21 cellular contexts compared by ENCODE assay signal in genomic region chr20:25289886-25290597, GRCh38. TPM values are rescaled to one million over a fixed set of nuclear protein-coding genes. Genes with fewer than 3 reads are reported as not detected.
A peak's percentile ranks its signal among the peaks of the same experiment; 100 is the strongest.
DNase-seq lines count a peak whose midpoint lies in the region; TF ChIP-seq lines count a peak whose summit lies in the region.
"Had no signal": no experiment of that assay in that cellular context is flagged by ENCODE, and none has a peak within 500 bp of the region (broad histone marks: within the 10 kb centered on the region; RNA-seq: fewer than 3 reads in every experiment).

No MANE protein-coding gene starts in this region.

- BruUV-seq in Caco-2 (replicated peaks; lab: Mats Ljungman, UMichigan), result no TSS peak

- H3K9me3 Mint-ChIP-seq in Caco-2 (ENCODE audit: unreplicated experiment) (no peaks in the 10 kb centered on the region), glutamatergic neuron (ENCODE audit: unreplicated experiment) (peaks cover 39% of the 10 kb centered on the region), nephron progenitor cell (no peaks in the 10 kb centered on the region)
- H3K9me3 Mint-ChIP-seq: CD4-positive, alpha-beta memory T cell; stimulated activated naive CD8-positive, alpha-beta T cell treated with anti-CD3 and anti-CD28 coated beads, Interleukin-15, Interleukin-2, amounts not matched to agents 100 ng/mL and 50 ng/mL, for 24 hours had no signal

- TF ChIP-seq CTCF in Caco-2 (IDR thresholded peaks at IDR 0.05; ENCODE audit: insufficient read depth in 1 of 2, low read depth in 1 of 2, low read length in 1 of 2, severe bottlenecking in 1 of 2, unreplicated experiment in 1 of 2), result no peak
- TF ChIP-seq CTCF in RWPE1 (conservative IDR thresholded peaks at IDR 0.05; ENCODE audit: low read depth), result no peak
- no peak for TF ChIP-seq CTCF in glutamatergic neuron (IDR thresholded peaks at IDR 0.05; ENCODE audit: partially characterized antibody, unreplicated experiment)
- no peak for TF ChIP-seq CTCF in nephron progenitor cell (IDR thresholded peaks at IDR 0.05)

- H3K27ac Mint-ChIP-seq in Caco-2 (ENCODE audit: unreplicated experiment) (peak overlapping the region; percentile 16), glutamatergic neuron (ENCODE audit: unreplicated experiment) (peak overlapping the region; percentile 39), nephron progenitor cell (peak overlapping the region; percentile 95)
- H3K27ac Mint-ChIP-seq: neural progenitor cell; stimulated activated naive CD8-positive, alpha-beta T cell treated with anti-CD3 and anti-CD28 coated beads, Interleukin-15, Interleukin-2, amounts not matched to agents 100 ng/mL and 50 ng/mL, for 24 hours had no signal

- intact Hi-C loops in Caco-2 (cut with micrococcal nuclease; ENCODE audit: unreplicated experiment), result loop anchor here (5.0 to 10.0 kb wide), 2 partner anchors 112 to 285 kb away; no protein-coding TSS in a partner anchor

- H3K27me3 ChIP-seq in Caco-2 (replicated peaks; ENCODE audit: control insufficient read depth, insufficient read depth, low read length), result no peaks in the 10 kb centered on the region
- H3K27me3 ChIP-seq: neural progenitor cell, tibial artery had no signal

- peak overlapping the region; percentile 73; the same call in 1 of the 2 replicates for H3K27ac ChIP-seq in RWPE1
- H3K27ac ChIP-seq: neural progenitor cell had no signal

- POLR2A ChIA-PET in Caco-2 (lab: Charles Lee), result no interaction called here
- POLR2A ChIA-PET in RWPE1 (lab: Yijun Ruan, JAX; ENCODE audit: low non-redundant PET), result interaction anchor here (0.8 kb wide), 1 partner anchor 1622 kb away, joined by 4 read pairs; no protein-coding TSS in a partner anchor

- H3K4me1 Mint-ChIP-seq in Caco-2 (ENCODE audit: low read depth, unreplicated experiment) (no peaks in the 10 kb centered on the region), glutamatergic neuron (ENCODE audit: low read depth, unreplicated experiment) (peaks cover 10% of the 10 kb centered on the region), nephron progenitor cell (peaks cover 17% of the 10 kb centered on the region)
- H3K4me1 Mint-ChIP-seq: neural progenitor cell had no signal

- H3K4me1 ChIP-seq in Caco-2, result no peaks in the 10 kb centered on the region
- H3K4me1 ChIP-seq: HAP-1, neural progenitor cell had no signal

- H3K36me3 ChIP-seq in Caco-2 (ENCODE audit: control insufficient read depth, insufficient read depth, low read length), result no peaks in the 10 kb centered on the region; the same call in 1 of the 2 replicates
- H3K36me3 ChIP-seq: neural progenitor cell had no signal

- DNase-seq in Caco-2 (no peak), RWPE1 (ENCODE audit: low spot score) (no peak), glutamatergic neuron (peak; percentile 1), nephron progenitor cell (no peak), AG20443 (ENCODE audit: low spot score) (no peak), iPS-NIHi7 (ENCODE audit: extremely low spot score) (no peak), SKM-1 (lab: John Stamatoyannopoulos, UW; ENCODE audit: unreplicated experiment) (no peak), NCI-H2196 treated with DMSO at 0.1 percent for 48 hours (lab: John Stamatoyannopoulos, UW; ENCODE audit: unreplicated experiment) (no peak)
- DNase-seq: activated CD4-positive, CD25-positive, alpha-beta regulatory T cell treated with anti-CD3 and anti-CD28 coated beads, Interleukin-2, amount 50 U/mL, for 72 hours; midbrain; NCI-H1694; NCI-H2171; NCI-H69; SHP77; stimulated activated CD4-positive, alpha-beta T cell treated with anti-CD3 and anti-CD28 coated beads, Interleukin-4, amount 100 ng/mL, for 24 hours; tibial artery had no signal

- H3K4me3 Mint-ChIP-seq in Caco-2 (ENCODE audit: unreplicated experiment) (no peak overlapping the region), glutamatergic neuron (ENCODE audit: unreplicated experiment) (no peak overlapping the region), nephron progenitor cell (no peak overlapping the region)
- H3K4me3 Mint-ChIP-seq: activated naive CD8-positive, alpha-beta T cell; CD4-positive, alpha-beta memory T cell; neural progenitor cell; stimulated activated naive CD8-positive, alpha-beta T cell treated with anti-CD3 and anti-CD28 coated beads, Interleukin-15, Interleukin-2, amounts not matched to agents 100 ng/mL and 50 ng/mL, for 24 hours had no signal

- no peaks in the 10 kb centered on the region for H3K9me3 ChIP-seq in Caco-2
- H3K9me3 ChIP-seq: HAP-1, tibial artery had no signal

- H3K36me3 Mint-ChIP-seq in Caco-2 (ENCODE audit: insufficient read depth, unreplicated experiment) (peaks cover 61% of the 10 kb centered on the region), glutamatergic neuron (ENCODE audit: unreplicated experiment) (peaks cover 18% of the 10 kb centered on the region), nephron progenitor cell (ENCODE audit: low read depth) (peaks cover 42% of the 10 kb centered on the region)

- H3K4me3 ChIP-seq in Caco-2 (ENCODE audit: low read depth, low read length), result no peak overlapping the region
- H3K4me3 ChIP-seq: HAP-1, neural progenitor cell, tibial artery had no signal

- CTCF ChIA-PET in Caco-2 (lab: Charles Lee) (interaction anchor here (0.6 kb wide), 1 partner anchor 197 kb away, joined by 3 read pairs; no protein-coding TSS in a partner anchor), RWPE1 (lab: Yijun Ruan, JAX) (interaction anchor here (1.2 kb wide), 1 partner anchor 9 kb away, joined by 4 read pairs; no protein-coding TSS in a partner anchor)

- H3K27me3 Mint-ChIP-seq in Caco-2 (ENCODE audit: insufficient read depth, unreplicated experiment) (no peaks in the 10 kb centered on the region), glutamatergic neuron (ENCODE audit: unreplicated experiment) (peaks cover 34% of the 10 kb centered on the region), nephron progenitor cell (ENCODE audit: low read depth, poor library complexity) (peaks cover 2% of the 10 kb centered on the region)
- H3K27me3 Mint-ChIP-seq: activated naive CD8-positive, alpha-beta T cell; CD4-positive, alpha-beta memory T cell; stimulated activated naive CD8-positive, alpha-beta T cell treated with anti-CD3 and anti-CD28 coated beads, Interleukin-15, Interleukin-2, amounts not matched to agents 100 ng/mL and 50 ng/mL, for 24 hours had no signal

RNA-seq across cellular contexts. Expression of gene PYGB, which starts 42.2 kb away (rescaled TPM):
- total RNA-seq in Caco-2 (2022) (67.9 and 78.9 TPM in 2 replicates), glutamatergic neuron (ENCODE audit: unreplicated experiment) (295 TPM)

Comparison
In these comparisons a context has a peak if more than half of its experiments do, and no peak if none do; other contexts are left out.
1. H3K27ac Mint-ChIP-seq: peak in every context shown above with its lines; median percentile 95 in nephron progenitor cell; 39 in glutamatergic neuron; 16 in Caco-2.